In genomic region chr3:135218304-135218703, GRCh38 we compare ENCODE assay signal across 29 cellular contexts.
A peak's percentile ranks its signal among the peaks of the same experiment; 100 is the strongest.
DNase-seq lines count a peak whose midpoint lies in the region; ATAC-seq and TF ChIP-seq lines count a peak whose summit lies in the region.
"Had no signal": no experiment of that assay in that cellular context is flagged by ENCODE, and none has a peak within 500 bp of the region (broad histone marks: within the 10 kb centered on the region; RNA-seq: fewer than 3 reads in every experiment).

No MANE protein-coding gene starts in this region.

- no peak overlapping the region for H3K9ac ChIP-seq in mesendoderm (ENCODE audit: low read length)

- no peak overlapping the region for H3K4me2 ChIP-seq in mesendoderm (ENCODE audit: low read length)

- H4K8ac ChIP-seq in mesendoderm (ENCODE audit: low read depth, low read length), result no peak overlapping the region

- no peak for TF ChIP-seq POLR2A in testis (IDR thresholded peaks at IDR 0.05)

- no peaks in the 10 kb centered on the region for H3K4me1 Mint-ChIP-seq in MCF 10A (ENCODE audit: insufficient read depth, unreplicated experiment)
- H3K4me1 Mint-ChIP-seq: activated B cell treated with CpG ODN at 0.5 μM for 24 hours; activated naive CD4-positive, alpha-beta T cell treated with anti-CD3 and anti-CD28 coated beads, Interleukin-2, amount 50 U/mL, for 24 hours; activated T-helper 17 cell treated with anti-CD3 and anti-CD28 coated beads, Interleukin-2, amount 50 U/mL, for 72 hours; naive B cell had no signal

- H3K27me3 ChIP-seq in mesendoderm (ENCODE audit: insufficient read depth, low read length, poor library complexity) (no peaks in the 10 kb centered on the region), testis (no peaks in the 10 kb centered on the region)
- H3K27me3 ChIP-seq: BE2C, SJCRH30, transverse colon had no signal

- no peak overlapping the region for H2AK5ac ChIP-seq in mesendoderm (ENCODE audit: low read length)

- H3K4me3 ChIP-seq in mesendoderm (ENCODE audit: low read length) (no peak overlapping the region), testis (no peak overlapping the region)
- H3K4me3 ChIP-seq: HAP-1, SJCRH30, transverse colon had no signal

- H3K4me1 ChIP-seq in mesendoderm (ENCODE audit: control insufficient read depth, low read depth, low read length) (peaks cover 7% of the 10 kb centered on the region), testis (no peaks in the 10 kb centered on the region)
- H3K4me1 ChIP-seq: BE2C, HAP-1, SJCRH30, transverse colon had no signal

- no peak overlapping the region for H3K27ac Mint-ChIP-seq in MCF 10A (ENCODE audit: low read depth, unreplicated experiment)
- H3K27ac Mint-ChIP-seq: activated B cell treated with CpG ODN at 0.5 μM for 24 hours; activated naive CD4-positive, alpha-beta T cell treated with anti-CD3 and anti-CD28 coated beads, Interleukin-2, amount 50 U/mL, for 24 hours; activated T-helper 17 cell treated with anti-CD3 and anti-CD28 coated beads, Interleukin-2, amount 50 U/mL, for 72 hours; naive B cell had no signal

- H2BK5ac ChIP-seq in mesendoderm (ENCODE audit: low read length), result no peak overlapping the region

- no peaks in the 10 kb centered on the region for H3K36me3 Mint-ChIP-seq in MCF 10A (ENCODE audit: insufficient read depth, unreplicated experiment)
- H3K36me3 Mint-ChIP-seq: activated naive CD4-positive, alpha-beta T cell treated with anti-CD3 and anti-CD28 coated beads, Interleukin-2, amount 50 U/mL, for 24 hours; naive B cell had no signal

- no peak overlapping the region for H3K4ac ChIP-seq in mesendoderm (ENCODE audit: low read depth, low read length)

- H3K79me2 ChIP-seq in mesendoderm (ENCODE audit: control insufficient read depth, insufficient read depth, low read length), result no peaks in the 10 kb centered on the region

- peaks cover 48% of the 10 kb centered on the region for H3K9me3 Mint-ChIP-seq in MCF 10A (ENCODE audit: unreplicated experiment)
- H3K9me3 Mint-ChIP-seq: activated naive CD4-positive, alpha-beta T cell treated with anti-CD3 and anti-CD28 coated beads, Interleukin-2, amount 50 U/mL, for 24 hours had no signal

- ATAC-seq in GM18502 (IDR thresholded peaks at IDR 0.05; ENCODE audit: poor library complexity, unreplicated experiment), result peak; percentile 58
- peak; percentile 50 for ATAC-seq in HG02840 (IDR thresholded peaks at IDR 0.05; ENCODE audit: low FRiP score, unreplicated experiment)
- ATAC-seq: activated T-helper 17 cell treated with anti-CD3 and anti-CD28 coated beads, Interleukin-2, amount 50 U/mL, for 72 hours had no signal

- POLR2A ChIA-PET in MCF 10A (lab: Yijun Ruan, JAX), result no interaction called here

- H3K27ac ChIP-seq in mesendoderm (ENCODE audit: low read depth, low read length) (no peak overlapping the region), testis (no peak overlapping the region)
- H3K27ac ChIP-seq: SJCRH30, transverse colon had no signal

- no peak overlapping the region for H3K56ac ChIP-seq in mesendoderm (ENCODE audit: low read length)

- H2BK120ac ChIP-seq in mesendoderm (ENCODE audit: low read depth, low read length), result no peak overlapping the region

- CTCF ChIA-PET in MCF 10A (lab: Yijun Ruan, JAX), result interaction anchor here (0.6 kb wide), 1 partner anchor 187 kb away, joined by 3 read pairs; no protein-coding TSS in a partner anchor

- H2BK15ac ChIP-seq in mesendoderm (replicated peaks; ENCODE audit: low read depth), result no peak overlapping the region

- H3K4me3 Mint-ChIP-seq in MCF 10A (ENCODE audit: unreplicated experiment), result no peak overlapping the region
- H3K4me3 Mint-ChIP-seq: activated B cell treated with CpG ODN at 0.5 μM for 24 hours; activated naive CD4-positive, alpha-beta T cell treated with anti-CD3 and anti-CD28 coated beads, Interleukin-2, amount 50 U/mL, for 24 hours; activated T-helper 17 cell treated with anti-CD3 and anti-CD28 coated beads, Interleukin-2, amount 50 U/mL, for 72 hours; naive B cell had no signal

- no peak overlapping the region for H3K18ac ChIP-seq in mesendoderm (ENCODE audit: low read length)

- H3K9me3 ChIP-seq in testis, result no peaks in the 10 kb centered on the region
- H3K9me3 ChIP-seq: BE2C, HAP-1, SJCRH30, transverse colon had no signal

- no peaks in the 10 kb centered on the region for H3K79me1 ChIP-seq in mesendoderm (ENCODE audit: low read length)

- no peaks in the 10 kb centered on the region for H3K36me3 ChIP-seq in mesendoderm (ENCODE audit: control insufficient read depth, insufficient read depth, low read length)
- H3K36me3 ChIP-seq in testis (ENCODE audit: low read depth, missing control alignments), result no peaks in the 10 kb centered on the region
- H3K36me3 ChIP-seq: BE2C, HAP-1, SJCRH30, transverse colon had no signal

- TF ChIP-seq CTCF in MCF 10A (IDR thresholded peaks at IDR 0.05; ENCODE audit: unreplicated experiment), result no peak
- TF ChIP-seq CTCF in testis (IDR thresholded peaks at IDR 0.05), result no peak

- H3K23ac ChIP-seq in mesendoderm (ENCODE audit: low read length), result no peak overlapping the region

- DNase-seq in NCI-H526 treated with DMSO at 0.1 percent for 48 hours (lab: John Stamatoyannopoulos, UW), result peak; percentile 70
- DNase-seq in mesendoderm, result peak; percentile 76
- no peak for DNase-seq in MCF 10A (ENCODE audit: unreplicated experiment)
- no peak for DNase-seq in activated gamma-delta T cell (lab: John Stamatoyannopoulos, UW)
- DNase-seq in testis, result no peak
- no peak for DNase-seq in posterior vena cava (ENCODE audit: low spot score)
- DNase-seq: activated B cell treated with CpG ODN at 0.5 μM for 24 hours; activated CD4-positive, alpha-beta T cell treated with anti-CD3 and anti-CD28 coated beads, Interleukin-2, amount 50 U/mL, for 4 hours; activated CD8-positive, alpha-beta memory T cell treated with anti-CD3 and anti-CD28 coated beads, Interleukin-2, amount 50 U/mL, for 48 hours; BE2C; DMS153; effector CD4-positive, alpha-beta T cell; head of caudate nucleus; KBM-7; naive B cell; NCI-H1436 treated with DMSO at 0.1 percent for 48 hours; NCI-H524 treated with DMSO at 0.1 percent for 48 hours; nucleus accumbens; SJCRH30; small intestine; stimulated activated CD4-positive, alpha-beta T cell treated with anti-CD3 and anti-CD28 coated beads, Interleukin-1b, Interleukin-23, amount 100 ng/mL, for 48 hours; stimulated activated CD8-positive, alpha-beta memory T cell treated with anti-CD3 and anti-CD28 coated beads, Interleukin-4, amount 100 ng/mL, for 48 hours; T1000; transverse colon had no signal

- no TSS peak for BruUV-seq in MCF 10A (replicated peaks; lab: Mats Ljungman, UMichigan)

- no peaks in the 10 kb centered on the region for H3K27me3 Mint-ChIP-seq in MCF 10A (ENCODE audit: insufficient read depth, unreplicated experiment)
- H3K27me3 Mint-ChIP-seq: activated B cell treated with CpG ODN at 0.5 μM for 24 hours; activated naive CD4-positive, alpha-beta T cell treated with anti-CD3 and anti-CD28 coated beads, Interleukin-2, amount 50 U/mL, for 24 hours had no signal

- H4K5ac ChIP-seq in mesendoderm (ENCODE audit: low read length), result no peak overlapping the region

- intact Hi-C loops in MCF 10A (cut with micrococcal nuclease) (no loop called here), testis (cut with DNase I; ENCODE audit: low total_unique reads) (no loop called here), posterior vena cava (cut with DNase I) (no loop called here)

Comparison
In these comparisons a context has a peak if more than half of its experiments do, and no peak if none do; other contexts are left out.
1. DNase-seq: peak in NCI-H526 treated with DMSO at 0.1 percent for 48 hours (single experiment) and mesendoderm (single experiment); none in MCF 10A (single experiment), activated gamma-delta T cell (single experiment), testis (single experiment) and posterior vena cava (single experiment).